In genomic region chr3:109702252-109702651, GRCh38 we compare ENCODE assay signal across 11 cellular contexts.
A peak's percentile ranks its signal among the peaks of the same experiment; 100 is the strongest.
DNase-seq lines count a peak whose midpoint lies in the region; ATAC-seq and TF ChIP-seq lines count a peak whose summit lies in the region.
"Had no signal": no experiment of that assay in that cellular context is flagged by ENCODE, and none has a peak within 500 bp of the region (broad histone marks: within the 10 kb centered on the region; RNA-seq: fewer than 3 reads in every experiment).

No MANE protein-coding gene starts in this region.

- H3K4me3 ChIP-seq in fibroblast of the aortic adventitia (ENCODE audit: low read depth, low read length), result no peak overlapping the region
- no peak overlapping the region for H3K4me3 ChIP-seq in right atrium auricular region
- H3K4me3 ChIP-seq: gastrocnemius medialis, suprapubic skin had no signal

- TF ChIP-seq CTCF in fibroblast of the aortic adventitia (IDR thresholded peaks at IDR 0.05; ENCODE audit: insufficient read depth, low read length) (no peak), right atrium auricular region (IDR thresholded peaks at IDR 0.05) (no peak)

- ATAC-seq in GM18517 (IDR thresholded peaks at IDR 0.05; ENCODE audit: unreplicated experiment) (peak; percentile 73), HG02571 (IDR thresholded peaks at IDR 0.05; ENCODE audit: unreplicated experiment) (peak; percentile 62)
- ATAC-seq: gastrocnemius medialis had no signal

- no peak overlapping the region for H3K27ac ChIP-seq in right atrium auricular region
- H3K27ac ChIP-seq: gastrocnemius medialis, suprapubic skin had no signal

- H3K27me3 ChIP-seq in right atrium auricular region, result no peaks in the 10 kb centered on the region
- H3K27me3 ChIP-seq: gastrocnemius medialis, suprapubic skin had no signal

- H3K9me3 ChIP-seq in right atrium auricular region, result peaks cover 0 to 6% of the 10 kb centered on the region in 2 donors
- H3K9me3 ChIP-seq: suprapubic skin had no signal

- no peaks in the 10 kb centered on the region for H3K4me1 ChIP-seq in right atrium auricular region
- H3K4me1 ChIP-seq: gastrocnemius medialis, suprapubic skin had no signal

- DNase-seq in MV-4-11 (lab: John Stamatoyannopoulos, UW) (peak; percentile 89), fibroblast of the aortic adventitia (ENCODE audit: low read depth) (peak; percentile 41), cerebellar cortex (ENCODE audit: low spot score) (no peak), right atrium auricular region (ENCODE audit: low spot score) (no peak), SKM-1 treated with dmso at 0.1 percent for 144 hours (lab: John Stamatoyannopoulos, UW; ENCODE audit: unreplicated experiment) (no peak)
- no peak for DNase-seq in activated effector memory CD4-positive, alpha-beta T cell treated with anti-CD3 and anti-CD28 coated beads, Interleukin-2, amount 50 U/mL, for 16 hours
- DNase-seq: gastrocnemius medialis, NCI-H1092 treated with DMSO at 0.1 percent for 48 hours had no signal

- H3K36me3 ChIP-seq in right atrium auricular region, result no peaks in the 10 kb centered on the region
- H3K36me3 ChIP-seq: gastrocnemius medialis, suprapubic skin had no signal

Comparison
In these comparisons a context has a peak if more than half of its experiments do, and no peak if none do; other contexts are left out.
1. DNase-seq: peak in MV-4-11 (single experiment) and fibroblast of the aortic adventitia (single experiment); none in cerebellar cortex (single experiment), activated effector memory CD4-positive, alpha-beta T cell treated with anti-CD3 and anti-CD28 coated beads, Interleukin-2, amount 50 U/mL, for 16 hours (single experiment), right atrium auricular region (single experiment) and SKM-1 treated with dmso at 0.1 percent for 144 hours (single experiment).